Comparison of ENCODE assay signal across 1 cellular context in the genomic region with DNA sequence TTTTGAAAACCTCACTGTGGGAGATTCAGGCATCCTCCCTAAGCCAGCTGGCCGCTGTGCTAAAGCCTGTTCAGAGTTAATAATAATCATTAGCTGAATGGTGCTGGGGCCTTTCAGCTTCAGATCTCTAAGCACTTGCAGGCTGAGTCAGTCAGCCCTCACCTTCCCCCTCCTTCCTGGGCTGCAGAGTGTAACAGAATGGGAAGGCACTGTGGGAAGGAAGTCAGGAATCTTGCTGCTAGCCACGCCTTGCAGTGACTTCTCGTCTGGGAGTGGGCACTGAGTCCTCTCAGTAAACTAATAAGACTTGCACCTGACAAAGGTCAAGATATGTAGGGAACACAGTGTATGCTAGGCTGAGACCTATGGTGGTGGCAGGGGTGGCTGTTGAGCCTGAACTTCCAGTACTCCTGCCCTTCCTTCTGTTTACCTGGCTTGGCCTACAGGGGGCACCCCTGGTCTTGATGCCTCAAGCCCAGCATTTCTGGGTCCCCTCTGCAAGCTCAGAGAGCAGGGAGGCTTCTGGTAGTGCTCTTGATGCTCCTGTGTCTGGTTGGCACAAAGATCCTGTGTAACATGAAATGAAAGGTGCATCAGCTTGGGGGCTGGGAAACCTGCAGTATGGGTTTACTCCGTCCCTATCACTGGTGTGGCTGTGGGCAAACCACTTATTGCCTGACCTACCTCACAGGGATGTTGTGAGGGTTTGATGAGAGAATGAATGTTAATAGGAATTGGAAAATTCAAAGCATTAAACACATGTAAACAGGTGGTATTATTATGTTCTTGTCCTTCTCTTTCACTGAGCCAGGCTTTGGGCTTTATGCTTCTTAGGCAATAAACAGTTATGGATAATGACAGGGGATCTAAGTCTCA.
A peak's percentile ranks its signal among the peaks of the same experiment; 100 is the strongest.
TF ChIP-seq lines count a peak whose summit lies in the region.

No MANE protein-coding gene starts in this region.

TF ChIP-seq in HepG2, 621 proteins besides CTCF, POLR2A, EP300 and RAD21:
- TF ChIP-seq ZNF800 (CRISPR knock-in tag; IDR thresholded peaks at IDR 0.05) (no peak), STAG1 (CRISPR knock-in tag; IDR thresholded peaks at IDR 0.05) (peak; percentile 39), SMC3 (IDR thresholded peaks at IDR 0.05; ENCODE audit: low read length) (peak; percentile 31; the same call in 1 of the 2 replicates)
- TF ChIP-seq, protein P1, sequence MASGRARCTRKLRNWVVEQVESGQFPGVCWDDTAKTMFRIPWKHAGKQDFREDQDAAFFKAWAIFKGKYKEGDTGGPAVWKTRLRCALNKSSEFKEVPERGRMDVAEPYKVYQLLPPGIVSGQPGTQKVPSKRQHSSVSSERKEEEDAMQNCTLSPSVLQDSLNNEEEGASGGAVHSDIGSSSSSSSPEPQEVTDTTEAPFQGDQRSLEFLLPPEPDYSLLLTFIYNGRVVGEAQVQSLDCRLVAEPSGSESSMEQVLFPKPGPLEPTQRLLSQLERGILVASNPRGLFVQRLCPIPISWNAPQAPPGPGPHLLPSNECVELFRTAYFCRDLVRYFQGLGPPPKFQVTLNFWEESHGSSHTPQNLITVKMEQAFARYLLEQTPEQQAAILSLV (CRISPR knock-in tag; IDR thresholded peaks at IDR 0.05; ENCODE audit: borderline replicate concordance) = no peak
